8 cellular contexts compared by ENCODE assay signal in genomic region chrX:13167444-13168207, GRCh38.
DNase-seq lines count a peak whose midpoint lies in the region; ATAC-seq and TF ChIP-seq lines count a peak whose summit lies in the region.

No MANE protein-coding gene starts in this region.

- H2AFZ ChIP-seq in neural progenitor cell (replicated peaks): peak overlapping the region; percentile 14

- H3K27me3 ChIP-seq in neural progenitor cell (no peaks in the 10 kb centered on the region), Caco-2 (replicated peaks; ENCODE audit: control insufficient read depth, insufficient read depth, low read length) (no peaks in the 10 kb centered on the region)

- ATAC-seq in GM19463 (IDR thresholded peaks at IDR 0.05; ENCODE audit: unreplicated experiment) (no peak), GM21737 (IDR thresholded peaks at IDR 0.05; ENCODE audit: unreplicated experiment) (no peak)

- H3K4me3 ChIP-seq in choroid plexus epithelial cell (ENCODE audit: low read depth, low read length): no peak overlapping the region
- no peak overlapping the region for H3K4me3 ChIP-seq in neural progenitor cell
- H3K4me3 ChIP-seq in Caco-2 (ENCODE audit: low read depth, low read length): no peak overlapping the region

- H3K79me2 ChIP-seq in neural progenitor cell (ENCODE audit: low read depth): no peaks in the 10 kb centered on the region

- H3K4me1 Mint-ChIP-seq in neural progenitor cell: peaks cover 38% of the 10 kb centered on the region
- peaks cover 15% of the 10 kb centered on the region for H3K4me1 Mint-ChIP-seq in Caco-2 (ENCODE audit: low read depth, unreplicated experiment)

- H3K36me3 ChIP-seq in neural progenitor cell (no peaks in the 10 kb centered on the region), Caco-2 (ENCODE audit: control insufficient read depth, insufficient read depth, low read length) (no peaks in the 10 kb centered on the region)

- peaks cover 2% of the 10 kb centered on the region for H3K27me3 Mint-ChIP-seq in neural progenitor cell (ENCODE audit: insufficient read depth, low read depth)
- H3K27me3 Mint-ChIP-seq in Caco-2 (ENCODE audit: insufficient read depth, unreplicated experiment): no peaks in the 10 kb centered on the region

- H3K4me2 ChIP-seq in neural progenitor cell: peak overlapping the region; percentile 14

- DNase-seq in COLO829 (ENCODE audit: low spot score) (peak; percentile 2), NOMO-1 treated with dmso at 0.1 percent for 144 hours (lab: John Stamatoyannopoulos, UW; ENCODE audit: unreplicated experiment) (peak; percentile 3), choroid plexus epithelial cell (ENCODE audit: low read depth) (peak; percentile 60), neural progenitor cell (ENCODE audit: low spot score) (peak; percentile 78), Caco-2 (no peak), C1 segment of cervical spinal cord (lab: John Stamatoyannopoulos, UW) (no peak)

- TF ChIP-seq CTCF in choroid plexus epithelial cell (conservative IDR thresholded peaks at IDR 0.05; ENCODE audit: low read depth, low read length) (no peak), neural progenitor cell (IDR thresholded peaks at IDR 0.05) (no peak), Caco-2 (IDR thresholded peaks at IDR 0.05; ENCODE audit: insufficient read depth in 1 of 2, low read depth in 1 of 2, low read length in 1 of 2, severe bottlenecking in 1 of 2, unreplicated experiment in 1 of 2) (no peak)

- H3K9me3 Mint-ChIP-seq in neural progenitor cell (peaks cover 12% of the 10 kb centered on the region), Caco-2 (ENCODE audit: unreplicated experiment) (no peaks in the 10 kb centered on the region)

- BruUV-seq in Caco-2 (replicated peaks; lab: Mats Ljungman, UMichigan): no TSS peak

- H3K4me1 ChIP-seq in neural progenitor cell (peaks cover 56% of the 10 kb centered on the region), Caco-2 (peaks cover 14% of the 10 kb centered on the region; the same call in 1 of the 2 replicates)

- intact Hi-C loops in Caco-2 (cut with micrococcal nuclease; ENCODE audit: unreplicated experiment): no loop called here

- H3K27ac ChIP-seq in neural progenitor cell: peak overlapping the region; percentile 90

- H3F3A ChIP-seq in neural progenitor cell (ENCODE audit: low read depth): peaks cover 46% of the 10 kb centered on the region

- no peaks in the 10 kb centered on the region for H4K20me1 ChIP-seq in neural progenitor cell (ENCODE audit: low read depth)

- POLR2A ChIA-PET in Caco-2 (lab: Charles Lee): no interaction called here

- H3K9me3 ChIP-seq in neural progenitor cell (ENCODE audit: low read depth): no peaks in the 10 kb centered on the region
- no peaks in the 10 kb centered on the region for H3K9me3 ChIP-seq in Caco-2

- H3K27ac Mint-ChIP-seq in neural progenitor cell: peak overlapping the region; percentile 53
- no peak overlapping the region for H3K27ac Mint-ChIP-seq in Caco-2 (ENCODE audit: unreplicated experiment)

- no peak overlapping the region for H3K9ac ChIP-seq in neural progenitor cell

- H3K36me3 Mint-ChIP-seq in neural progenitor cell (no peaks in the 10 kb centered on the region), Caco-2 (ENCODE audit: insufficient read depth, unreplicated experiment) (no peaks in the 10 kb centered on the region)

- H3K4me3 Mint-ChIP-seq in neural progenitor cell (no peak overlapping the region), Caco-2 (ENCODE audit: unreplicated experiment) (no peak overlapping the region)

- CTCF ChIA-PET in Caco-2 (lab: Charles Lee): no interaction called here

Comparison
In these comparisons a context has a peak if more than half of its experiments do, and no peak if none do; other contexts are left out.
1. DNase-seq: peak in COLO829 (single experiment), NOMO-1 treated with dmso at 0.1 percent for 144 hours (single experiment), choroid plexus epithelial cell (single experiment) and neural progenitor cell (single experiment); none in Caco-2 (0 of 2) and C1 segment of cervical spinal cord (0 of 14).